Comparison of ENCODE assay signal across 35 cellular contexts in genomic region chr4:56782019-56782418, GRCh38. TPM values are rescaled to one million over a fixed set of nuclear protein-coding genes. Genes with fewer than 3 reads are reported as not detected.
"Had no signal": no experiment of that assay in that cellular context is flagged by ENCODE, and none has a peak within 500 bp of the region (broad histone marks: within the 10 kb centered on the region; RNA-seq: fewer than 3 reads in every experiment).

No MANE protein-coding gene starts in this region.

- H3K27ac ChIP-seq: brain microvascular endothelial cell, KMS-11, SJCRH30, SK-N-MC, WERI-Rb-1 had no signal

- H3K9me3 ChIP-seq: SJCRH30 had no signal

- H3K27me3 ChIP-seq: brain microvascular endothelial cell, SJCRH30 had no signal

- H3K9ac ChIP-seq: KMS-11 had no signal

- H3K36me3 ChIP-seq: brain microvascular endothelial cell, SJCRH30, WERI-Rb-1 had no signal

- ATAC-seq: activated CD8-positive, alpha-beta memory T cell treated with anti-CD3 and anti-CD28 coated beads, Interleukin-2, amount 10 ng/mL, durations not matched to agents 7 days and 5 days; Panc1 had no signal

- H3K4me3 ChIP-seq: SJCRH30, SK-N-MC had no signal

- H3K4me2 ChIP-seq: KMS-11 had no signal

- DNase-seq: activated CD4-positive, alpha-beta memory T cell treated with anti-CD3 and anti-CD28 coated beads, Interleukin-2, amount 10 ng/mL, durations not matched to agents 7 days and 5 days; activated CD4-positive, alpha-beta T cell treated with anti-CD3 and anti-CD28 coated beads for 1 hour; activated CD4-positive, alpha-beta T cell treated with anti-CD3 and anti-CD28 coated beads for 48 hours; activated CD4-positive, CD25-positive, alpha-beta regulatory T cell; activated CD8-positive, alpha-beta memory T cell treated with anti-CD3 and anti-CD28 coated beads for 24 hours; activated CD8-positive, alpha-beta memory T cell treated with anti-CD3 and anti-CD28 coated beads, Interleukin-2, amount 10 ng/mL, durations not matched to agents 7 days and 5 days; activated CD8-positive, alpha-beta memory T cell treated with anti-CD3 and anti-CD28 coated beads, Interleukin-2, amount 50 U/mL, for 48 hours; activated effector memory CD4-positive, alpha-beta T cell treated with anti-CD3 and anti-CD28 coated beads, Interleukin-2, amount 50 U/mL, for 16 hours; activated naive CD4-positive, alpha-beta T cell; activated naive CD4-positive, alpha-beta T cell treated with anti-CD3 and anti-CD28 coated beads, Interleukin-2, amount 50 U/mL, for 16 hours; activated naive CD8-positive, alpha-beta T cell treated with anti-CD3 and anti-CD28 coated beads for 36 hours; activated T-cell treated with anti-CD3 and anti-CD28 coated beads, Interleukin-2, amount 50 U/mL, for 48 hours; amniotic stem cell; aorta; brain microvascular endothelial cell; central memory CD4-positive, alpha-beta T cell; NCI-H1092 treated with DMSO at 0.1 percent for 48 hours; NCI-H1417; NCI-H146; NCI-H187; NCI-H2029 treated with DMSO at 0.1 percent for 48 hours; NCI-H2171 treated with DMSO at 0.1 percent for 48 hours; NCI-H226; NCI-H524 treated with DMSO at 0.1 percent for 48 hours; SHP77; SJCRH30; T1000; WERI-Rb-1 had no signal

RNA-seq across cellular contexts. Expression of gene SPINK2, which starts 39.5 kb away (rescaled TPM):
- total RNA-seq: aorta, LHCN-M2, M059J, NCI-H460, RPMI7951, SJCRH30 had no signal
